ENCODE assay signal across 1 cellular context in the genomic region with DNA sequence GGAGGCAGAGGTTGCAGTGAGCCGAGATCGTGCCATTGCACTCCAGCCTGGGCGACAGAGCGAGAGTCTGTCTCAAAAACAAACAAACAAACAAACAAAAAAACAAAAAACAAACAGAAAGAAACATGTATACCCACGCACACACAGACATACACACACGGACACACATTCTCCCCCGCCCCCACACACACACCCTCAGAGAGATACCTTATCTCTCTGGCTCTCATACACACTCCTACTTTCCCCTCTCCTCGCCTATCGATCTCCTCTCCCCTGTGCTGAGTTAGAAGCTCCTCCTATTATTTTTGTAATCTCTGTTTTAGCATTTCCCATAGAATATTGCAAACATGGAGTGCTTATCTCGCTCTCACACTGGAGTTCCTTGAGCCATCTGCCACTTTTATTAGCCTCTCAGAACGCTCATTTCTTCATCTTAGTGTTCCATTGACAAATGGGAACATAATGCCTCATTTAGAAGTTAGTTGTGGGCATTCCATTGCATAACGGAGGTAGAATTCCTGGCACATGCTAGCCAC.
TF ChIP-seq lines count a peak whose summit lies in the region.

No MANE protein-coding gene starts in this region.

TF ChIP-seq in K562, 482 proteins besides CTCF, POLR2A, EP300 and RAD21 (continued from another document and continues in another):
- TF ChIP-seq, protein P1, sequence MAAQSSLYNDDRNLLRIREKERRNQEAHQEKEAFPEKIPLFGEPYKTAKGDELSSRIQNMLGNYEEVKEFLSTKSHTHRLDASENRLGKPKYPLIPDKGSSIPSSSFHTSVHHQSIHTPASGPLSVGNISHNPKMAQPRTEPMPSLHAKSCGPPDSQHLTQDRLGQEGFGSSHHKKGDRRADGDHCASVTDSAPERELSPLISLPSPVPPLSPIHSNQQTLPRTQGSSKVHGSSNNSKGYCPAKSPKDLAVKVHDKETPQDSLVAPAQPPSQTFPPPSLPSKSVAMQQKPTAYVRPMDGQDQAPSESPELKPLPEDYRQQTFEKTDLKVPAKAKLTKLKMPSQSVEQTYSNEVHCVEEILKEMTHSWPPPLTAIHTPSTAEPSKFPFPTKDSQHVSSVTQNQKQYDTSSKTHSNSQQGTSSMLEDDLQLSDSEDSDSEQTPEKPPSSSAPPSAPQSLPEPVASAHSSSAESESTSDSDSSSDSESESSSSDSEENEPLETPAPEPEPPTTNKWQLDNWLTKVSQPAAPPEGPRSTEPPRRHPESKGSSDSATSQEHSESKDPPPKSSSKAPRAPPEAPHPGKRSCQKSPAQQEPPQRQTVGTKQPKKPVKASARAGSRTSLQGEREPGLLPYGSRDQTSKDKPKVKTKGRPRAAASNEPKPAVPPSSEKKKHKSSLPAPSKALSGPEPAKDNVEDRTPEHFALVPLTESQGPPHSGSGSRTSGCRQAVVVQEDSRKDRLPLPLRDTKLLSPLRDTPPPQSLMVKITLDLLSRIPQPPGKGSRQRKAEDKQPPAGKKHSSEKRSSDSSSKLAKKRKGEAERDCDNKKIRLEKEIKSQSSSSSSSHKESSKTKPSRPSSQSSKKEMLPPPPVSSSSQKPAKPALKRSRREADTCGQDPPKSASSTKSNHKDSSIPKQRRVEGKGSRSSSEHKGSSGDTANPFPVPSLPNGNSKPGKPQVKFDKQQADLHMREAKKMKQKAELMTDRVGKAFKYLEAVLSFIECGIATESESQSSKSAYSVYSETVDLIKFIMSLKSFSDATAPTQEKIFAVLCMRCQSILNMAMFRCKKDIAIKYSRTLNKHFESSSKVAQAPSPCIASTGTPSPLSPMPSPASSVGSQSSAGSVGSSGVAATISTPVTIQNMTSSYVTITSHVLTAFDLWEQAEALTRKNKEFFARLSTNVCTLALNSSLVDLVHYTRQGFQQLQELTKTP (IDR thresholded peaks at IDR 0.05; ENCODE audit: low read depth in 1 of 2, partially characterized antibody in 2 of 2): peak in 1 of 2 experiments; percentile 23
- TF ChIP-seq GABPB1 (CRISPR knock-in tag; IDR thresholded peaks at IDR 0.05): no peak
- peak; percentile 12; the same call in 1 of the 2 replicates for TF ChIP-seq BHLHE40 (IDR thresholded peaks at IDR 0.05; ENCODE audit: low read length)
- TF ChIP-seq LARP7 (IDR thresholded peaks at IDR 0.05): peak; percentile 98
- TF ChIP-seq SMARCA4 (IDR thresholded peaks at IDR 0.05): peak; percentile 97
- TF ChIP-seq ZNF785 (CRISPR knock-in tag; IDR thresholded peaks at IDR 0.05): 0 out of 2 replicates have a peak, but pooled peaks have one; percentile 19
- TF ChIP-seq, protein P2, sequence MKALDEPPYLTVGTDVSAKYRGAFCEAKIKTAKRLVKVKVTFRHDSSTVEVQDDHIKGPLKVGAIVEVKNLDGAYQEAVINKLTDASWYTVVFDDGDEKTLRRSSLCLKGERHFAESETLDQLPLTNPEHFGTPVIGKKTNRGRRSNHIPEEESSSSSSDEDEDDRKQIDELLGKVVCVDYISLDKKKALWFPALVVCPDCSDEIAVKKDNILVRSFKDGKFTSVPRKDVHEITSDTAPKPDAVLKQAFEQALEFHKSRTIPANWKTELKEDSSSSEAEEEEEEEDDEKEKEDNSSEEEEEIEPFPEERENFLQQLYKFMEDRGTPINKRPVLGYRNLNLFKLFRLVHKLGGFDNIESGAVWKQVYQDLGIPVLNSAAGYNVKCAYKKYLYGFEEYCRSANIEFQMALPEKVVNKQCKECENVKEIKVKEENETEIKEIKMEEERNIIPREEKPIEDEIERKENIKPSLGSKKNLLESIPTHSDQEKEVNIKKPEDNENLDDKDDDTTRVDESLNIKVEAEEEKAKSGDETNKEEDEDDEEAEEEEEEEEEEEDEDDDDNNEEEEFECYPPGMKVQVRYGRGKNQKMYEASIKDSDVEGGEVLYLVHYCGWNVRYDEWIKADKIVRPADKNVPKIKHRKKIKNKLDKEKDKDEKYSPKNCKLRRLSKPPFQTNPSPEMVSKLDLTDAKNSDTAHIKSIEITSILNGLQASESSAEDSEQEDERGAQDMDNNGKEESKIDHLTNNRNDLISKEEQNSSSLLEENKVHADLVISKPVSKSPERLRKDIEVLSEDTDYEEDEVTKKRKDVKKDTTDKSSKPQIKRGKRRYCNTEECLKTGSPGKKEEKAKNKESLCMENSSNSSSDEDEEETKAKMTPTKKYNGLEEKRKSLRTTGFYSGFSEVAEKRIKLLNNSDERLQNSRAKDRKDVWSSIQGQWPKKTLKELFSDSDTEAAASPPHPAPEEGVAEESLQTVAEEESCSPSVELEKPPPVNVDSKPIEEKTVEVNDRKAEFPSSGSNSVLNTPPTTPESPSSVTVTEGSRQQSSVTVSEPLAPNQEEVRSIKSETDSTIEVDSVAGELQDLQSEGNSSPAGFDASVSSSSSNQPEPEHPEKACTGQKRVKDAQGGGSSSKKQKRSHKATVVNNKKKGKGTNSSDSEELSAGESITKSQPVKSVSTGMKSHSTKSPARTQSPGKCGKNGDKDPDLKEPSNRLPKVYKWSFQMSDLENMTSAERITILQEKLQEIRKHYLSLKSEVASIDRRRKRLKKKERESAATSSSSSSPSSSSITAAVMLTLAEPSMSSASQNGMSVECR (CRISPR knock-in tag; IDR thresholded peaks at IDR 0.05): no peak
- TF ChIP-seq, protein P3, sequence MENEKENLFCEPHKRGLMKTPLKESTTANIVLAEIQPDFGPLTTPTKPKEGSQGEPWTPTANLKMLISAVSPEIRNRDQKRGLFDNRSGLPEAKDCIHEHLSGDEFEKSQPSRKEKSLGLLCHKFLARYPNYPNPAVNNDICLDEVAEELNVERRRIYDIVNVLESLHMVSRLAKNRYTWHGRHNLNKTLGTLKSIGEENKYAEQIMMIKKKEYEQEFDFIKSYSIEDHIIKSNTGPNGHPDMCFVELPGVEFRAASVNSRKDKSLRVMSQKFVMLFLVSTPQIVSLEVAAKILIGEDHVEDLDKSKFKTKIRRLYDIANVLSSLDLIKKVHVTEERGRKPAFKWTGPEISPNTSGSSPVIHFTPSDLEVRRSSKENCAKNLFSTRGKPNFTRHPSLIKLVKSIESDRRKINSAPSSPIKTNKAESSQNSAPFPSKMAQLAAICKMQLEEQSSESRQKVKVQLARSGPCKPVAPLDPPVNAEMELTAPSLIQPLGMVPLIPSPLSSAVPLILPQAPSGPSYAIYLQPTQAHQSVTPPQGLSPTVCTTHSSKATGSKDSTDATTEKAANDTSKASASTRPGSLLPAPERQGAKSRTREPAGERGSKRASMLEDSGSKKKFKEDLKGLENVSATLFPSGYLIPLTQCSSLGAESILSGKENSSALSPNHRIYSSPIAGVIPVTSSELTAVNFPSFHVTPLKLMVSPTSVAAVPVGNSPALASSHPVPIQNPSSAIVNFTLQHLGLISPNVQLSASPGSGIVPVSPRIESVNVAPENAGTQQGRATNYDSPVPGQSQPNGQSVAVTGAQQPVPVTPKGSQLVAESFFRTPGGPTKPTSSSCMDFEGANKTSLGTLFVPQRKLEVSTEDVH (IDR thresholded peaks at IDR 0.05; ENCODE audit: low read depth, partially characterized antibody): peak; percentile 29
- peak; percentile 90 for TF ChIP-seq ZEB2 (IDR thresholded peaks at IDR 0.05)
- TF ChIP-seq MYNN (IDR thresholded peaks at IDR 0.05): 0 out of 2 replicates have a peak, but pooled peaks have one; percentile 25
- TF ChIP-seq MYNN (CRISPR knock-in tag; IDR thresholded peaks at IDR 0.05): no peak
- TF ChIP-seq ZNF146 (CRISPR knock-in tag; IDR thresholded peaks at IDR 0.05; ENCODE audit: unreplicated experiment): no peak
- 0 out of 2 replicates have a peak, but pooled peaks have one; percentile 23 for TF ChIP-seq SUPT5H (IDR thresholded peaks at IDR 0.05)
- TF ChIP-seq, protein P4, sequence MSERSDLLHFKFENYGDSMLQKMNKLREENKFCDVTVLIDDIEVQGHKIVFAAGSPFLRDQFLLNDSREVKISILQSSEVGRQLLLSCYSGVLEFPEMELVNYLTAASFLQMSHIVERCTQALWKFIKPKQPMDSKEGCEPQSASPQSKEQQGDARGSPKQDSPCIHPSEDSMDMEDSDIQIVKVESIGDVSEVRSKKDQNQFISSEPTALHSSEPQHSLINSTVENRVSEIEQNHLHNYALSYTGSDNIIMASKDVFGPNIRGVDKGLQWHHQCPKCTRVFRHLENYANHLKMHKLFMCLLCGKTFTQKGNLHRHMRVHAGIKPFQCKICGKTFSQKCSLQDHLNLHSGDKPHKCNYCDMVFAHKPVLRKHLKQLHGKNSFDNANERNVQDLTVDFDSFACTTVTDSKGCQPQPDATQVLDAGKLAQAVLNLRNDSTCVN (CRISPR knock-in tag; IDR thresholded peaks at IDR 0.05): peak; percentile 89; the same call in 1 of the 2 replicates
- TF ChIP-seq GATAD2A (IDR thresholded peaks at IDR 0.05): peak; percentile 97
- peak; percentile 92 for TF ChIP-seq ELF4 (CRISPR knock-in tag; IDR thresholded peaks at IDR 0.05)
- 0 out of 4 replicates have a peak, but pooled peaks of 1 of the 2 experiments have one; percentile 8 for TF ChIP-seq FOXA3 (CRISPR knock-in tag; conservative IDR thresholded peaks at IDR 0.05 in 1 of 2, IDR thresholded peaks at IDR 0.05 in 1 of 2)
- TF ChIP-seq FOXK2 (conservative IDR thresholded peaks at IDR 0.05 in 1 of 2, IDR thresholded peaks at IDR 0.05 in 1 of 2; ENCODE audit: low read depth in 2 of 2): peak; percentile 82 to 85
- TF ChIP-seq TEAD4 (IDR thresholded peaks at IDR 0.05; ENCODE audit: low read length): peak; percentile 92
- TF ChIP-seq TEAD4 (CRISPR knock-in tag; IDR thresholded peaks at IDR 0.05; ENCODE audit: borderline replicate concordance): no peak
- TF ChIP-seq EGR1 (conservative IDR thresholded peaks at IDR 0.05): peak; percentile 98
- TF ChIP-seq FOXJ2 (tag; IDR thresholded peaks at IDR 0.05): peak; percentile 74
- peak; percentile 76 for TF ChIP-seq PML (IDR thresholded peaks at IDR 0.05; ENCODE audit: low read length)
- peak; percentile 83 for TF ChIP-seq NCOA1 (IDR thresholded peaks at IDR 0.05; ENCODE audit: low read depth)
- peak; percentile 98 for TF ChIP-seq DPF2 (IDR thresholded peaks at IDR 0.05)
- TF ChIP-seq, protein P5, sequence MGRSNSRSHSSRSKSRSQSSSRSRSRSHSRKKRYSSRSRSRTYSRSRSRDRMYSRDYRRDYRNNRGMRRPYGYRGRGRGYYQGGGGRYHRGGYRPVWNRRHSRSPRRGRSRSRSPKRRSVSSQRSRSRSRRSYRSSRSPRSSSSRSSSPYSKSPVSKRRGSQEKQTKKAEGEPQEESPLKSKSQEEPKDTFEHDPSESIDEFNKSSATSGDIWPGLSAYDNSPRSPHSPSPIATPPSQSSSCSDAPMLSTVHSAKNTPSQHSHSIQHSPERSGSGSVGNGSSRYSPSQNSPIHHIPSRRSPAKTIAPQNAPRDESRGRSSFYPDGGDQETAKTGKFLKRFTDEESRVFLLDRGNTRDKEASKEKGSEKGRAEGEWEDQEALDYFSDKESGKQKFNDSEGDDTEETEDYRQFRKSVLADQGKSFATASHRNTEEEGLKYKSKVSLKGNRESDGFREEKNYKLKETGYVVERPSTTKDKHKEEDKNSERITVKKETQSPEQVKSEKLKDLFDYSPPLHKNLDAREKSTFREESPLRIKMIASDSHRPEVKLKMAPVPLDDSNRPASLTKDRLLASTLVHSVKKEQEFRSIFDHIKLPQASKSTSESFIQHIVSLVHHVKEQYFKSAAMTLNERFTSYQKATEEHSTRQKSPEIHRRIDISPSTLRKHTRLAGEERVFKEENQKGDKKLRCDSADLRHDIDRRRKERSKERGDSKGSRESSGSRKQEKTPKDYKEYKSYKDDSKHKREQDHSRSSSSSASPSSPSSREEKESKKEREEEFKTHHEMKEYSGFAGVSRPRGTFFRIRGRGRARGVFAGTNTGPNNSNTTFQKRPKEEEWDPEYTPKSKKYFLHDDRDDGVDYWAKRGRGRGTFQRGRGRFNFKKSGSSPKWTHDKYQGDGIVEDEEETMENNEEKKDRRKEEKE (IDR thresholded peaks at IDR 0.05; ENCODE audit: borderline replicate concordance in 1 of 2, control insufficient read depth in 1 of 2, low read depth in 2 of 2, low read length in 1 of 2): peak in 1 of 2 experiments; percentile 56; a peak in 1 of 4 replicates
- TF ChIP-seq EHMT2 (IDR thresholded peaks at IDR 0.05): peak; percentile 84; the same call in 1 of the 2 replicates
- TF ChIP-seq, protein P6, sequence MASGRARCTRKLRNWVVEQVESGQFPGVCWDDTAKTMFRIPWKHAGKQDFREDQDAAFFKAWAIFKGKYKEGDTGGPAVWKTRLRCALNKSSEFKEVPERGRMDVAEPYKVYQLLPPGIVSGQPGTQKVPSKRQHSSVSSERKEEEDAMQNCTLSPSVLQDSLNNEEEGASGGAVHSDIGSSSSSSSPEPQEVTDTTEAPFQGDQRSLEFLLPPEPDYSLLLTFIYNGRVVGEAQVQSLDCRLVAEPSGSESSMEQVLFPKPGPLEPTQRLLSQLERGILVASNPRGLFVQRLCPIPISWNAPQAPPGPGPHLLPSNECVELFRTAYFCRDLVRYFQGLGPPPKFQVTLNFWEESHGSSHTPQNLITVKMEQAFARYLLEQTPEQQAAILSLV (tag; IDR thresholded peaks at IDR 0.05): no peak
- no peak for TF ChIP-seq ZC3H4 (CRISPR knock-in tag; IDR thresholded peaks at IDR 0.05; ENCODE audit: borderline replicate concordance)
- TF ChIP-seq, protein P7, sequence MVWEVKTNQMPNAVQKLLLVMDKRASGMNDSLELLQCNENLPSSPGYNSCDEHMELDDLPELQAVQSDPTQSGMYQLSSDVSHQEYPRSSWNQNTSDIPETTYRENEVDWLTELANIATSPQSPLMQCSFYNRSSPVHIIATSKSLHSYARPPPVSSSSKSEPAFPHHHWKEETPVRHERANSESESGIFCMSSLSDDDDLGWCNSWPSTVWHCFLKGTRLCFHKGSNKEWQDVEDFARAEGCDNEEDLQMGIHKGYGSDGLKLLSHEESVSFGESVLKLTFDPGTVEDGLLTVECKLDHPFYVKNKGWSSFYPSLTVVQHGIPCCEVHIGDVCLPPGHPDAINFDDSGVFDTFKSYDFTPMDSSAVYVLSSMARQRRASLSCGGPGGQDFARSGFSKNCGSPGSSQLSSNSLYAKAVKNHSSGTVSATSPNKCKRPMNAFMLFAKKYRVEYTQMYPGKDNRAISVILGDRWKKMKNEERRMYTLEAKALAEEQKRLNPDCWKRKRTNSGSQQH (CRISPR knock-in tag; IDR thresholded peaks at IDR 0.05): peak; percentile 89
- TF ChIP-seq KHSRP (IDR thresholded peaks at IDR 0.05): 0 out of 2 replicates have a peak, but pooled peaks have one; percentile 24
- TF ChIP-seq, protein P8, sequence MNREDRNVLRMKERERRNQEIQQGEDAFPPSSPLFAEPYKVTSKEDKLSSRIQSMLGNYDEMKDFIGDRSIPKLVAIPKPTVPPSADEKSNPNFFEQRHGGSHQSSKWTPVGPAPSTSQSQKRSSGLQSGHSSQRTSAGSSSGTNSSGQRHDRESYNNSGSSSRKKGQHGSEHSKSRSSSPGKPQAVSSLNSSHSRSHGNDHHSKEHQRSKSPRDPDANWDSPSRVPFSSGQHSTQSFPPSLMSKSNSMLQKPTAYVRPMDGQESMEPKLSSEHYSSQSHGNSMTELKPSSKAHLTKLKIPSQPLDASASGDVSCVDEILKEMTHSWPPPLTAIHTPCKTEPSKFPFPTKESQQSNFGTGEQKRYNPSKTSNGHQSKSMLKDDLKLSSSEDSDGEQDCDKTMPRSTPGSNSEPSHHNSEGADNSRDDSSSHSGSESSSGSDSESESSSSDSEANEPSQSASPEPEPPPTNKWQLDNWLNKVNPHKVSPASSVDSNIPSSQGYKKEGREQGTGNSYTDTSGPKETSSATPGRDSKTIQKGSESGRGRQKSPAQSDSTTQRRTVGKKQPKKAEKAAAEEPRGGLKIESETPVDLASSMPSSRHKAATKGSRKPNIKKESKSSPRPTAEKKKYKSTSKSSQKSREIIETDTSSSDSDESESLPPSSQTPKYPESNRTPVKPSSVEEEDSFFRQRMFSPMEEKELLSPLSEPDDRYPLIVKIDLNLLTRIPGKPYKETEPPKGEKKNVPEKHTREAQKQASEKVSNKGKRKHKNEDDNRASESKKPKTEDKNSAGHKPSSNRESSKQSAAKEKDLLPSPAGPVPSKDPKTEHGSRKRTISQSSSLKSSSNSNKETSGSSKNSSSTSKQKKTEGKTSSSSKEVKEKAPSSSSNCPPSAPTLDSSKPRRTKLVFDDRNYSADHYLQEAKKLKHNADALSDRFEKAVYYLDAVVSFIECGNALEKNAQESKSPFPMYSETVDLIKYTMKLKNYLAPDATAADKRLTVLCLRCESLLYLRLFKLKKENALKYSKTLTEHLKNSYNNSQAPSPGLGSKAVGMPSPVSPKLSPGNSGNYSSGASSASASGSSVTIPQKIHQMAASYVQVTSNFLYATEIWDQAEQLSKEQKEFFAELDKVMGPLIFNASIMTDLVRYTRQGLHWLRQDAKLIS (CRISPR knock-in tag; IDR thresholded peaks at IDR 0.05): no peak
- TF ChIP-seq ZKSCAN8 (CRISPR knock-in tag; IDR thresholded peaks at IDR 0.05): 0 out of 2 replicates have a peak, but pooled peaks have one; percentile 8
